ENCODE assay signal across 8 cellular contexts in genomic region chr4:83034630-83035494, GRCh38.
DNase-seq lines count a peak whose midpoint lies in the region; ATAC-seq and TF ChIP-seq lines count a peak whose summit lies in the region.

Gene COPS4, plus strand, starts transcription at chr4:83035183. Its CDS starts 42 bp downstream, at chr4:83035225.

- peaks cover 29% of the 10 kb centered on the region for H3K4me1 Mint-ChIP-seq in activated naive CD4-positive, alpha-beta T cell treated with anti-CD3 and anti-CD28 coated beads, Interleukin-2, amount 50 U/mL, for 24 hours

- peak; percentile 96 for DNase-seq in GM10248 (ENCODE audit: extremely low spot score)
- peak; percentile 100 for DNase-seq in NCI-H1092 (lab: John Stamatoyannopoulos, UW)
- peak; percentile 97 for DNase-seq in germinal center (ENCODE audit: low spot score)
- DNase-seq in non-pigmented ciliary epithelial cell (ENCODE audit: low read depth): peak; percentile 100
- DNase-seq in superior temporal gyrus (ENCODE audit: extremely low spot score): peak; percentile 100

- CTCF ChIA-PET in GM10248 (lab: Yijun Ruan, JAX): interaction anchor here (0.8 to 1.4 kb wide), 14 partner anchors 9 to 248 kb away, joined by 3 to 10 read pairs (median 4); partner anchors contain the start of gene LIN54

- peak within 1 kb of the TSS; percentile 100 for H3K27ac Mint-ChIP-seq in activated naive CD4-positive, alpha-beta T cell treated with anti-CD3 and anti-CD28 coated beads, Interleukin-2, amount 50 U/mL, for 24 hours

- TF ChIP-seq CTCF in GM10248 (IDR thresholded peaks at IDR 0.05; ENCODE audit: control extremely low read depth, extremely low read depth, low read depth, missing control alignments): no peak

- no peaks in the 10 kb centered on the region for H3K27me3 Mint-ChIP-seq in activated naive CD4-positive, alpha-beta T cell treated with anti-CD3 and anti-CD28 coated beads, Interleukin-2, amount 50 U/mL, for 24 hours

- H3K4me3 Mint-ChIP-seq in activated naive CD4-positive, alpha-beta T cell treated with anti-CD3 and anti-CD28 coated beads, Interleukin-2, amount 50 U/mL, for 24 hours: peak within 1 kb of the TSS; percentile 100

- peak; percentile 99 for ATAC-seq in HG02610 (IDR thresholded peaks at IDR 0.05; ENCODE audit: unreplicated experiment)
- ATAC-seq in SK-N-SH treated with all-trans-retinoic acid at 6 μM for 48 hours: peak; percentile 99

- POLR2A ChIA-PET in GM10248 (lab: Yijun Ruan, JAX): interaction anchor here (0.5 to 1.5 kb wide), 7 partner anchors 22 to 605 kb away, joined by 3 to 7 read pairs (median 5); partner anchors contain the start of genes HNRNPDL, LIN54 and THAP9

- H3K36me3 Mint-ChIP-seq in activated naive CD4-positive, alpha-beta T cell treated with anti-CD3 and anti-CD28 coated beads, Interleukin-2, amount 50 U/mL, for 24 hours: no peaks in the 10 kb centered on the region

- H3K9me3 Mint-ChIP-seq in activated naive CD4-positive, alpha-beta T cell treated with anti-CD3 and anti-CD28 coated beads, Interleukin-2, amount 50 U/mL, for 24 hours: no peaks in the 10 kb centered on the region

TF ChIP-seq in SK-N-SH treated with all-trans-retinoic acid at 6 μM for 48 hours, 23 proteins besides CTCF, POLR2A, EP300 and RAD21:
- TF ChIP-seq ZC3H10 (CRISPR knock-in tag; IDR thresholded peaks at IDR 0.05) (no peak), ZFP3 (CRISPR knock-in tag; IDR thresholded peaks at IDR 0.05) (0 out of 2 replicates have a peak, but pooled peaks have one; percentile 37), CREB5 (CRISPR knock-in tag; IDR thresholded peaks at IDR 0.05; ENCODE audit: low read depth) (no peak), OSR1 (CRISPR knock-in tag; IDR thresholded peaks at IDR 0.05) (no peak), TCF4 (CRISPR knock-in tag; IDR thresholded peaks at IDR 0.05; ENCODE audit: borderline replicate concordance) (no peak; the same call in 1 of the 2 replicates), ESRRG (CRISPR knock-in tag; IDR thresholded peaks at IDR 0.05) (no peak), RARB (CRISPR knock-in tag; IDR thresholded peaks at IDR 0.05) (peak; percentile 85; the same call in 1 of the 2 replicates), GLIS3 (CRISPR knock-in tag; IDR thresholded peaks at IDR 0.05) (no peak), BACH2 (CRISPR knock-in tag; IDR thresholded peaks at IDR 0.05; ENCODE audit: borderline replicate concordance) (no peak), PPARA (CRISPR knock-in tag; IDR thresholded peaks at IDR 0.05; ENCODE audit: borderline replicate concordance) (no peak; the same call in 1 of the 2 replicates), PATZ1 (CRISPR knock-in tag; IDR thresholded peaks at IDR 0.05; ENCODE audit: borderline replicate concordance) (no peak), ZNF70 (CRISPR knock-in tag; IDR thresholded peaks at IDR 0.05) (peak; percentile 72), ARNTL (CRISPR knock-in tag; IDR thresholded peaks at IDR 0.05; ENCODE audit: borderline replicate concordance, low read depth) (no peak), ISL1 (CRISPR knock-in tag; IDR thresholded peaks at IDR 0.05) (no peak), TSHZ2 (CRISPR knock-in tag; IDR thresholded peaks at IDR 0.05) (no peak), CSDC2 (CRISPR knock-in tag; IDR thresholded peaks at IDR 0.05) (no peak), ZFP30 (CRISPR knock-in tag; IDR thresholded peaks at IDR 0.05) (no peak), POU6F1 (CRISPR knock-in tag; IDR thresholded peaks at IDR 0.05; ENCODE audit: borderline replicate concordance, low read depth) (peak; percentile 92; the same call in 1 of the 2 replicates)

Comparison
In these comparisons a context has a peak if more than half of its experiments do, and no peak if none do; other contexts are left out.
1. Peak in every context shown above with its lines: DNase-seq and ATAC-seq.